Comparison of ENCODE assay signal across 16 cellular contexts in the genomic region with DNA sequence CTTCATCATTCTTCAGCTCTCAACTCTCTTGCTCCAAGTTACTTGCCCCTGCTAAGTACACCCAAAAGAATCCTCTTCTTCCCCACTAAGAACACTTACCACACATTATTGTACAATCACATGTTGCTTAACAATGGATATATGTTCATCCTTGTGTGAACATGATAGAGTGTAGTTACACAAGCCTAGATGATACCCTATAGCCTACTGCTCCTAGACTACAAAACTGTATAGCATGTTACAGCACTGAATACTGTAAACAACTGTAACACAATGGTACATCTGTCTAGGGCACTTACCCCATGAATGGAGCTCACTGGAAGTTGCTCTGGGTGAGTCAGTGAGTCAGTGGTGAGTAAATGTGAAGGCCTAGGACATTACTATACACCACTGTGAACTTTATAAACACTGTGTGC.
A peak's percentile ranks its signal among the peaks of the same experiment; 100 is the strongest.
DNase-seq lines count a peak whose midpoint lies in the region; ATAC-seq, FAIRE-seq and TF ChIP-seq lines count a peak whose summit lies in the region.
"Had no signal": no experiment of that assay in that cellular context is flagged by ENCODE, and none has a peak within 500 bp of the region (broad histone marks: within the 10 kb centered on the region; RNA-seq: fewer than 3 reads in every experiment).

No MANE protein-coding gene starts in this region.

- peak; percentile 72 for DNase-seq in EL
- peak; percentile 90 for DNase-seq in PC-3
- peak; percentile 68 for DNase-seq in endothelial cell of umbilical vein (ENCODE audit: low read depth, low spot score)
- DNase-seq in medulla oblongata (ENCODE audit: extremely low spot score): peak; percentile 55
- DNase-seq in NAMALWA (ENCODE audit: low spot score): no peak
- DNase-seq in mesothelial cell of epicardium (ENCODE audit: low spot score in 2 of 2, unreplicated experiment in 2 of 2): no peak
- no peak for DNase-seq in NCI-H1092 treated with DMSO at 0.1 percent for 48 hours (lab: John Stamatoyannopoulos, UW)
- DNase-seq: activated T-cell treated with anti-CD3 and anti-CD28 coated beads, Interleukin-2, amount 50 U/mL, for 72 hours; CD4-positive, alpha-beta T cell; esophagus squamous epithelium; GOT3; NCI-H524 treated with DMSO at 0.1 percent for 48 hours; stimulated activated CD4-positive, alpha-beta T cell treated with anti-CD3 and anti-CD28 coated beads, Interleukin-15, amount 100 ng/mL, for 24 hours had no signal

- H3K9ac ChIP-seq in PC-3 (ENCODE audit: low read length) (0 out of 2 replicates have a peak overlapping the region, but pooled peaks have one; percentile 15), endothelial cell of umbilical vein (replicated peaks; ENCODE audit: extremely low read depth, insufficient read depth, low read length) (no peak overlapping the region)

- H2AFZ ChIP-seq in PC-3 (ENCODE audit: low read length) (no peak overlapping the region), endothelial cell of umbilical vein (ENCODE audit: low read depth, low read length) (no peak overlapping the region)

- BruUV-seq in PC-3 (replicated peaks; lab: Mats Ljungman, UMichigan) (no TSS peak), endothelial cell of umbilical vein (replicated peaks; lab: Mats Ljungman, UMichigan) (no TSS peak)

- ATAC-seq in PC-3: peak; percentile 95
- ATAC-seq in GM18520 (IDR thresholded peaks at IDR 0.05; ENCODE audit: unreplicated experiment): no peak
- ATAC-seq: activated T-cell treated with anti-CD3 and anti-CD28 coated beads, Interleukin-2, amount 50 U/mL, for 72 hours had no signal

- CTCF ChIA-PET in PC-3 (lab: Charles Lee): interaction anchor here (0.5 to 2.0 kb wide), 7 partner anchors 59 to 389 kb away, joined by 3 to 10 read pairs (median 3); no protein-coding TSS in a partner anchor
- CTCF ChIA-PET in endothelial cell of umbilical vein (lab: Charles Lee): interaction anchor here (0.6 to 3.9 kb wide), 12 partner anchors 9 to 265 kb away, joined by 3 to 20 read pairs (median 4); no protein-coding TSS in a partner anchor

- dilution Hi-C loops in endothelial cell of umbilical vein (cut with MboI; ENCODE audit: extremely low pct_ligation_motif_present, low sequenced_read_pairs): no loop called here

- H3K4me3 ChIP-seq in PC-3 (ENCODE audit: low read length) (no peak overlapping the region), endothelial cell of umbilical vein (replicated peaks in 1 of 3; ENCODE audit: insufficient read depth in 1 of 3, low read depth in 1 of 3, low read length in 3 of 3) (no peak overlapping the region)
- H3K4me3 ChIP-seq: esophagus squamous epithelium had no signal

- intact Hi-C loops in PC-3 (cut with micrococcal nuclease): loop anchor here (2.0 to 5.0 kb wide), 3 partner anchors 27 to 107 kb away; partner anchors contain the start of gene RERE
- intact Hi-C loops in endothelial cell of umbilical vein (cut with micrococcal nuclease): no loop called here

- H3K27ac ChIP-seq in PC-3 (ENCODE audit: low read length): peak overlapping the region; percentile 89
- H3K27ac ChIP-seq in endothelial cell of umbilical vein (ENCODE audit: insufficient read depth, low read depth, low read length): peak overlapping the region; percentile 19
- H3K27ac ChIP-seq: esophagus squamous epithelium, neutrophil had no signal

- H3K36me3 ChIP-seq in PC-3 (ENCODE audit: low read depth, low read length) (peaks cover 6% of the 10 kb centered on the region; the same call in 1 of the 2 replicates), endothelial cell of umbilical vein (ENCODE audit: control insufficient read depth in 2 of 2, extremely low read depth in 1 of 2, insufficient read depth in 2 of 2, low read length in 2 of 2) (no peaks in the 10 kb centered on the region)
- H3K36me3 ChIP-seq: esophagus squamous epithelium, neutrophil had no signal

- H3K4me1 ChIP-seq in PC-3 (ENCODE audit: insufficient read depth, low read length) (peaks cover 30% of the 10 kb centered on the region), endothelial cell of umbilical vein (ENCODE audit: control insufficient read depth, extremely low read depth, insufficient read depth, low read length) (peaks cover 25% of the 10 kb centered on the region)
- H3K4me1 ChIP-seq: esophagus squamous epithelium had no signal

- H3K4me2 ChIP-seq in PC-3 (ENCODE audit: low read length): peak overlapping the region; percentile 58
- H3K4me2 ChIP-seq in endothelial cell of umbilical vein (ENCODE audit: insufficient read depth, low read length): no peak overlapping the region

- peaks cover 17% of the 10 kb centered on the region for H3K36me3 Mint-ChIP-seq in mesothelial cell of epicardium

- no peaks in the 10 kb centered on the region for H3K27me3 Mint-ChIP-seq in mesothelial cell of epicardium (ENCODE audit: low read depth)
- H3K27me3 Mint-ChIP-seq: brain; CD4-positive, alpha-beta T cell had no signal

- H3K27ac Mint-ChIP-seq in mesothelial cell of epicardium: no peak overlapping the region
- H3K27ac Mint-ChIP-seq: activated T-cell treated with anti-CD3 and anti-CD28 coated beads, Interleukin-2, amount 50 U/mL, for 72 hours; brain; CD4-positive, alpha-beta T cell had no signal

- H3K79me2 ChIP-seq in PC-3 (ENCODE audit: low read length): peaks cover 20% of the 10 kb centered on the region
- H3K79me2 ChIP-seq in endothelial cell of umbilical vein (ENCODE audit: control insufficient read depth, insufficient read depth, low read length): peaks cover 4% of the 10 kb centered on the region

- peaks cover 9% of the 10 kb centered on the region for H3K4me1 Mint-ChIP-seq in mesothelial cell of epicardium

- peaks cover 4% of the 10 kb centered on the region for H3F3A ChIP-seq in PC-3 (ENCODE audit: low read length, unreplicated experiment)

- POLR2A ChIA-PET in PC-3 (lab: Charles Lee; ENCODE audit: unreplicated experiment) (interaction anchor here (0.6 to 1.0 kb wide), 3 partner anchors 49 to 109 kb away, joined by 3 to 5 read pairs (median 4); no protein-coding TSS in a partner anchor), endothelial cell of umbilical vein (lab: Charles Lee) (no interaction called here)

- TF ChIP-seq POLR2A in endothelial cell of umbilical vein (IDR thresholded peaks at IDR 0.05; ENCODE audit: low read depth, low read length): no peak

- no peaks in the 10 kb centered on the region for H3K9me3 ChIP-seq in PC-3 (ENCODE audit: low read length)
- no peaks in the 10 kb centered on the region for H3K9me3 ChIP-seq in endothelial cell of umbilical vein (replicated peaks; ENCODE audit: control insufficient read depth, insufficient read depth, low read length)

- TF ChIP-seq CTCF in PC-3 (conservative IDR thresholded peaks at IDR 0.05; ENCODE audit: low read depth, low read length) (no peak), endothelial cell of umbilical vein (IDR thresholded peaks at IDR 0.05; ENCODE audit: extremely low read depth in 1 of 2, insufficient read depth in 1 of 2, low read depth in 1 of 2, low read length in 2 of 2) (no peak), mesothelial cell of epicardium (IDR thresholded peaks at IDR 0.05; ENCODE audit: unreplicated experiment) (no peak)

- no peaks in the 10 kb centered on the region for H4K20me1 ChIP-seq in PC-3 (ENCODE audit: low read length)
- no peaks in the 10 kb centered on the region for H4K20me1 ChIP-seq in endothelial cell of umbilical vein (replicated peaks; ENCODE audit: control insufficient read depth, extremely low read depth, insufficient read depth, low read length)

- H3K4me3 Mint-ChIP-seq in mesothelial cell of epicardium: no peak overlapping the region
- H3K4me3 Mint-ChIP-seq: activated T-cell treated with anti-CD3 and anti-CD28 coated beads, Interleukin-2, amount 50 U/mL, for 72 hours; brain; CD4-positive, alpha-beta T cell had no signal

- H3K9me2 ChIP-seq in PC-3 (replicated peaks; ENCODE audit: low read length): no peaks in the 10 kb centered on the region

- no peaks in the 10 kb centered on the region for H3K9me1 ChIP-seq in endothelial cell of umbilical vein (replicated peaks; ENCODE audit: control insufficient read depth, extremely low read depth, insufficient read depth, low read length)

- peak; percentile 83 for FAIRE-seq in endothelial cell of umbilical vein (lab: Jason Lieb, UNC)

- H3K27me3 ChIP-seq in PC-3 (ENCODE audit: low read length) (no peaks in the 10 kb centered on the region), endothelial cell of umbilical vein (ENCODE audit: control insufficient read depth in 2 of 2, insufficient read depth in 2 of 2, low read length in 2 of 2) (no peaks in the 10 kb centered on the region)
- H3K27me3 ChIP-seq: esophagus squamous epithelium, neutrophil had no signal

- peaks cover 14% of the 10 kb centered on the region for H3K9me3 Mint-ChIP-seq in mesothelial cell of epicardium

TF ChIP-seq in endothelial cell of umbilical vein, 7 proteins besides CTCF, POLR2A, EP300 and RAD21:
- TF ChIP-seq GATA2 (IDR thresholded peaks at IDR 0.05; ENCODE audit: insufficient read depth, insufficient read length, low read depth, low read length) (no peak), JUN (IDR thresholded peaks at IDR 0.05; ENCODE audit: borderline replicate concordance, insufficient read depth, insufficient read length, low read depth) (peak; percentile 55), MYC (IDR thresholded peaks at IDR 0.05; ENCODE audit: low read depth, low read length) (no peak), POLR2AphosphoS5 (IDR thresholded peaks at IDR 0.05; ENCODE audit: insufficient read depth, low read depth, low read length) (no peak), FOS (IDR thresholded peaks at IDR 0.05; ENCODE audit: borderline replicate concordance, insufficient read depth, low read length) (peak; percentile 85), EZH2 (IDR thresholded peaks at IDR 0.05; ENCODE audit: borderline replicate concordance, low read depth, low read length, severe bottlenecking) (no peak)
- TF ChIP-seq, protein P1, sequence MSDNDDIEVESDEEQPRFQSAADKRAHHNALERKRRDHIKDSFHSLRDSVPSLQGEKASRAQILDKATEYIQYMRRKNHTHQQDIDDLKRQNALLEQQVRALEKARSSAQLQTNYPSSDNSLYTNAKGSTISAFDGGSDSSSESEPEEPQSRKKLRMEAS (IDR thresholded peaks at IDR 0.05; ENCODE audit: insufficient read depth, insufficient read length): no peak

Comparison
In these comparisons a context has a peak if more than half of its experiments do, and no peak if none do; other contexts are left out.
1. DNase-seq: peak in EL (single experiment), PC-3 (single experiment), endothelial cell of umbilical vein (single experiment) and medulla oblongata (single experiment); none in NAMALWA (single experiment), mesothelial cell of epicardium (0 of 2) and NCI-H1092 treated with DMSO at 0.1 percent for 48 hours (single experiment).